ENCODE assay signal across 17 cellular contexts in the genomic region with DNA sequence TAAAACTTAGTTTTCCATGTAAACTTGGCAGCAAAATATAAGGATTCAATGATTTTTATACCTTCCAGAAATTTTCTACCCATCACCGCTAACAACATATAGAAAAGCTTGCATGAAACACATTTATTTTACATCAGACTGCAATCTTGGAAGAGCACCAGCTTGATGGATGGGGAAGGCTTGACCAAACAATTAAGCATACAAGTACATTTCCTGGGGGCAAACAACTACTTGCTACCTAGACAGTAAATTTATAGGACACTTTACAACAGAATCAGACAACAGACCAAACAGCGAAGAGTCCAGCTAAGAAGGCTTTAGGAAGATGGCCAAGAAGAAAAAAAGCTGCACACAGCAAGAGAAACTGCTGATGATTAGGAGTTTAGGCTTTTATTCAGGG. TPM values are rescaled to one million over a fixed set of nuclear protein-coding genes. Genes with fewer than 3 reads are reported as not detected.
DNase-seq lines count a peak whose midpoint lies in the region; ATAC-seq, FAIRE-seq and TF ChIP-seq lines count a peak whose summit lies in the region.
"Had no signal": no experiment of that assay in that cellular context is flagged by ENCODE, and none has a peak within 500 bp of the region (broad histone marks: within the 10 kb centered on the region; RNA-seq: fewer than 3 reads in every experiment).

No MANE protein-coding gene starts in this region.

- peaks cover 0 to 17% (median 6%) of the 10 kb centered on the region in 4 experiments; a peak in 5 of 7 replicates for H3K4me1 ChIP-seq in H1 (replicated peaks in 1 of 4; ENCODE audit: control insufficient read depth in 3 of 4, insufficient read depth in 4 of 4, low read length in 3 of 4)
- H3K4me1 ChIP-seq in mucosa of descending colon (ENCODE audit: low read depth): no peaks in the 10 kb centered on the region

- H3K23me2 ChIP-seq in H1 (ENCODE audit: low read depth, low read length): no peaks in the 10 kb centered on the region

- no peak overlapping the region for H2BK15ac ChIP-seq in H1 (ENCODE audit: low read length)

- CTCF ChIA-PET in H1 (lab: Charles Lee; ENCODE audit: partially characterized antibody): no interaction called here

- H3K79me2 ChIP-seq in H1 (ENCODE audit: control insufficient read depth in 1 of 2, insufficient read depth in 2 of 2, low read length in 2 of 2): peaks cover 80 to 99% of the 10 kb centered on the region in 2 experiments

- no peak for TF ChIP-seq EP300 in H1 (IDR thresholded peaks at IDR 0.05; ENCODE audit: borderline replicate concordance in 1 of 2, low read depth in 2 of 2, low read length in 2 of 2)

- no peak overlapping the region for H2AFZ ChIP-seq in H1 (ENCODE audit: low read length)

- FAIRE-seq in H1 (lab: Jason Lieb, UNC): no peak

- DNase-seq in GM03348 (ENCODE audit: low spot score) (peak; percentile 4), NCI-H69 (lab: John Stamatoyannopoulos, UW) (peak; percentile 93), H1 (ENCODE audit: low read depth in 1 of 2, low spot score in 2 of 2) (no peak), pons (ENCODE audit: low spot score) (peak; percentile 16), Ammon's horn (ENCODE audit: low spot score) (no peak), mucosa of descending colon (no peak), ureter (ENCODE audit: low spot score) (no peak)
- DNase-seq: activated CD4-positive, alpha-beta memory T cell treated with anti-CD3 and anti-CD28 coated beads for 36 hours; activated T-cell treated with anti-CD3 and anti-CD28 coated beads, Interleukin-2, amount 50 U/mL, for 4 hours; effector CD8-positive, alpha-beta T cell; HCEC 1CT; NCI-H1694; ovary; SHP77; T-helper 1 cell had no signal

- peaks cover 33 to 53% of the 10 kb centered on the region in 2 experiments for H4K20me1 ChIP-seq in H1 (replicated peaks in 1 of 2; ENCODE audit: control insufficient read depth in 1 of 2, insufficient read depth in 2 of 2, low read length in 2 of 2)

- no peak overlapping the region for H4K8ac ChIP-seq in H1 (ENCODE audit: extremely low read depth, insufficient read depth, low read length)

- TF ChIP-seq RAD21 in H1 (IDR thresholded peaks at IDR 0.05 in 1 of 2, conservative IDR thresholded peaks at IDR 0.05 in 1 of 2; ENCODE audit: low read depth in 2 of 2, low read length in 2 of 2): no peak

- no peak overlapping the region for H2BK120ac ChIP-seq in H1 (replicated peaks; ENCODE audit: low read depth, low read length)

- H3K4ac ChIP-seq in H1 (replicated peaks; ENCODE audit: insufficient read length, low read depth, low read length): no peak overlapping the region

- H3K36me3 ChIP-seq in H1 (ENCODE audit: control insufficient read depth in 2 of 4, insufficient read depth in 4 of 4, low read length in 3 of 4) (peaks cover 0 to 95% (median 26%) of the 10 kb centered on the region in 4 experiments; a peak in 6 of 8 replicates), mucosa of descending colon (ENCODE audit: low read depth) (no peaks in the 10 kb centered on the region)
- H3K36me3 ChIP-seq: cardiac muscle cell, ovary had no signal

- no peak overlapping the region for H3K14ac ChIP-seq in H1 (ENCODE audit: insufficient read length)

- H3K4me3 ChIP-seq in H1 (ENCODE audit: extremely low read depth in 1 of 4, insufficient read depth in 2 of 4, low read depth in 3 of 4, low read length in 4 of 4) (peak overlapping the region in 2 of 4 experiments; percentile 86 to 98; a peak in 3 of 8 replicates), mucosa of descending colon (no peak overlapping the region)
- H3K4me3 ChIP-seq: cardiac muscle cell had no signal

- peak in 1 of 2 experiments; percentile 8; a peak in 1 of 3 replicates for TF ChIP-seq POLR2A in H1 (IDR thresholded peaks at IDR 0.05; ENCODE audit: control extremely low read depth in 1 of 2, low read depth in 2 of 2, low read length in 2 of 2)

- no peak overlapping the region for H2BK20ac ChIP-seq in H1 (ENCODE audit: low read length)

- intact Hi-C loops in mucosa of descending colon (cut with DNase I, micrococcal nuclease): no loop called here

- H4K5ac ChIP-seq in H1 (ENCODE audit: insufficient read length, low read depth, low read length): no peak overlapping the region

- H2BK5ac ChIP-seq in H1 (ENCODE audit: low read depth, low read length): no peak overlapping the region

- no peak overlapping the region for H3K18ac ChIP-seq in H1 (ENCODE audit: extremely low read depth, low read length)

- H3K79me1 ChIP-seq in H1 (ENCODE audit: low read depth, low read length): no peaks in the 10 kb centered on the region

- POLR2A ChIA-PET in H1 (lab: Charles Lee; ENCODE audit: partially characterized antibody): interaction anchor here (1.2 to 8.0 kb wide), 4 partner anchors 8 to 43 kb away, joined by 3 to 66 read pairs (median 18); a partner anchor contains a TSS

- no peak for TF ChIP-seq CTCF in H1 (IDR thresholded peaks at IDR 0.05; ENCODE audit: control extremely low read depth in 1 of 3, insufficient read depth in 1 of 3, low read depth in 1 of 3, low read length in 3 of 3)
- no peak for TF ChIP-seq CTCF in mucosa of descending colon (IDR thresholded peaks at IDR 0.05)

- no peaks in the 10 kb centered on the region for H3K27me3 ChIP-seq in H1 (replicated peaks in 1 of 4; ENCODE audit: control insufficient read depth in 3 of 4, extremely low read depth in 1 of 4, insufficient read depth in 3 of 4, low read length in 3 of 4)
- H3K27me3 ChIP-seq: cardiac muscle cell, ovary had no signal

- no peak overlapping the region for H4K91ac ChIP-seq in H1 (replicated peaks; ENCODE audit: insufficient read length, low read length)

- H3K4me2 ChIP-seq in H1 (ENCODE audit: insufficient read depth in 1 of 2, low read depth in 2 of 2, low read length in 2 of 2): peak overlapping the region; percentile 62 to 83

- no peak overlapping the region for H3K56ac ChIP-seq in H1 (replicated peaks; ENCODE audit: insufficient read length, low read depth, low read length)

- H3K9me3 ChIP-seq in H1 (ENCODE audit: insufficient read depth in 2 of 2, low read depth in 1 of 2, low read length in 1 of 2) (no peaks in the 10 kb centered on the region), mucosa of descending colon (no peaks in the 10 kb centered on the region)
- H3K9me3 ChIP-seq: ovary had no signal

- H3K23ac ChIP-seq in H1 (ENCODE audit: insufficient read length): no peak overlapping the region

- no peak for ATAC-seq in mucosa of descending colon
- ATAC-seq: activated T-cell treated with anti-CD3 and anti-CD28 coated beads, Interleukin-2, amount 50 U/mL, for 4 hours had no signal

- 93% methylated on average over 2 of the region's 2 CpGs; no CpG with 5 or more reads in 1 of the 2 experiments for WGBS in H1 (ENCODE audit: extremely low coverage in 1 of 2, insufficient coverage in 1 of 2, insufficient read length in 1 of 2, insufficient replicate concordance in 2 of 2, low coverage in 1 of 2, low lambda C conversion rate in 2 of 2, missing lambda C conversion rate in 1 of 2), 2 experiments

- no peak overlapping the region for H2AK5ac ChIP-seq in H1 (ENCODE audit: low read depth, low read length)

- peak overlapping the region in 1 of 4 experiments; percentile 49; a peak in 1 of 7 replicates for H3K9ac ChIP-seq in H1 (replicated peaks in 1 of 4; ENCODE audit: extremely low read depth in 1 of 4, low read depth in 3 of 4, low read length in 3 of 4)

- H2BK12ac ChIP-seq in H1 (ENCODE audit: low read depth, low read length): no peak overlapping the region

- H3K27ac ChIP-seq in H1 (ENCODE audit: low read depth, low read length): no peak overlapping the region; the same call in 1 of the 2 replicates
- H3K27ac ChIP-seq: cardiac muscle cell, VCaP had no signal

TF ChIP-seq in H1, 55 proteins besides CTCF, POLR2A, EP300 and RAD21:
- TF ChIP-seq SAP30 (IDR thresholded peaks at IDR 0.05; ENCODE audit: insufficient read depth, insufficient replicate concordance, low read length): no peak
- no peak for TF ChIP-seq HDAC6 (IDR thresholded peaks at IDR 0.05; ENCODE audit: low read depth, low read length)
- no peak for TF ChIP-seq KDM4A (IDR thresholded peaks at IDR 0.05; ENCODE audit: low read depth, low read length, severe bottlenecking)
- no peak for TF ChIP-seq EGR1 (IDR thresholded peaks at IDR 0.05; ENCODE audit: borderline replicate concordance, low read depth, low read length)
- TF ChIP-seq TCF12 (IDR thresholded peaks at IDR 0.05; ENCODE audit: low read depth, low read length): no peak

RNA-seq across cellular contexts. Expression of a gene that starts 8.0 kb away (rescaled TPM):
- total RNA-seq in H1 (2021; fragmentation: NEBNext Ultra II Directional; extraction: Animal tissue kit (Norgen Biotek cat#: 25700)): 383 and 394 TPM in 2 replicates
- 203 and 207 TPM in 2 replicates for polyA plus RNA-seq in H1 (2011; rRNA removed)
- polyA plus RNA-seq in H1 (2011; cell fraction: cytosol; rRNA removed): 205 TPM
- 683 TPM for polyA plus RNA-seq in H1 (2011; cell fraction: nucleus; rRNA removed)
- polyA plus RNA-seq in H1 (2012, experiment 1 of 2): 282 to 422 TPM (median 360 TPM) in 4 replicates
- polyA plus RNA-seq in H1 (2012, experiment 2 of 2): 23.9 TPM
- polyA plus RNA-seq in H1 (2013, experiment 1 of 2): 508 TPM
- polyA plus RNA-seq in H1 (2013, experiment 2 of 2): 399 TPM
- polyA minus RNA-seq in H1 (2011; rRNA and poly(A)+ RNA removed): 569 and 873 TPM in 2 replicates
- polyA minus RNA-seq in H1 (2011; cell fraction: cytosol; rRNA and poly(A)+ RNA removed): 295 TPM
- 1,318 TPM for polyA minus RNA-seq in H1 (2011; cell fraction: nucleus; rRNA and poly(A)+ RNA removed)
- total RNA-seq in mucosa of descending colon (10 to 100 TPM in 1 of 3 donors, 1 to 10 TPM in 2; 4.1 to 14.1 (median 7.4) TPM), ureter (46.8 TPM)

Comparison
In these comparisons a context has a peak if more than half of its experiments do, and no peak if none do; other contexts are left out.
1. DNase-seq: peak in GM03348 (single experiment), NCI-H69 (single experiment) and pons (single experiment); none in H1 (0 of 2), Ammon's horn (single experiment), mucosa of descending colon (0 of 3) and ureter (single experiment).